In the genomic region with DNA sequence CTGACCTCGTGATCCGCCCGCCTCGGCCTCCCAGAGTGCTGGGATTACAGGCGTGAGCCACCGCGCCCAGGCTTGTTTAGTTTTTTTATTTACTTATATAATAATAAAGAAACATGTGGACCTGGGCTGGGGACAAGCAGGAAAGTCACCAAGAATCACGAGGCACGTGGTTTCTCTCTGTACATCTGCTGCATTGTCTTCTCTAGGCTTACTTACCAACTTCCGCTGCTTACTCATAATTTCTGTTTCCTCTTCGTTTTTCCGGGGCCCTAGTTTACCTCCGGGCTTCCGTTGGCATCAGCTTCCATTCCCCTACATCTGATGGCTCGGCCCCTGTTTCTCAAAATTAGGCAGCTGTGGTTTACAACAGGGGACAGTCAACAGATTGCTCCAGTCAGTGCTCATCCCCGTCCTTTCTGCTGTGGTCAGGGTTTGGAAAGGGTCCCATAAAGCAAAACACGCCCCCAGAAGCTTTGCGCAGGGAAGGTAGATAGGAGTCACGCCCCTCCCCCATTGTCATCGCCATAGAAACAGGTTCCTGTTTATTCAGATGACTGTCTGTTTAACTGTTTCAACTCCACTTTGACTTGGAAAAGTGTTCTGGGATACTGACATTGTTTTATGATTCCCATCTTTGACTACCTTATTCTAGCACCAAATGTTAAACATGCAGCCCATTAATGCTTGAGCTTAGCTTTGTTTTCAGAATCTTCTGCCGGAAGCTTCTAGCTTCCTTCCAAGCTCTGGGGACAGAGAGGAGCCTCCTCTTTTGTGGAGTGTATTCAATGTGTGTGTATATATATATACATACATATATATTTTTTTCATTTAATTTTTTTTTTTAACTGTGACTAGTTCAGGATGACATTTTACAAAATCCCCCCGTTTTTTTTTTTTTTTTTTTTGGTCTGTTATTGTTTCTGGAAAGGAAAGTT, we compare ENCODE assay signal across 1 cellular context.
A peak's percentile ranks its signal among the peaks of the same experiment; 100 is the strongest.
TF ChIP-seq lines count a peak whose summit lies in the region.

No MANE protein-coding gene starts in this region.

TF ChIP-seq in K562, 482 proteins besides CTCF, POLR2A, EP300 and RAD21 (continued from another document and continues in another):
- TF ChIP-seq, protein P1, sequence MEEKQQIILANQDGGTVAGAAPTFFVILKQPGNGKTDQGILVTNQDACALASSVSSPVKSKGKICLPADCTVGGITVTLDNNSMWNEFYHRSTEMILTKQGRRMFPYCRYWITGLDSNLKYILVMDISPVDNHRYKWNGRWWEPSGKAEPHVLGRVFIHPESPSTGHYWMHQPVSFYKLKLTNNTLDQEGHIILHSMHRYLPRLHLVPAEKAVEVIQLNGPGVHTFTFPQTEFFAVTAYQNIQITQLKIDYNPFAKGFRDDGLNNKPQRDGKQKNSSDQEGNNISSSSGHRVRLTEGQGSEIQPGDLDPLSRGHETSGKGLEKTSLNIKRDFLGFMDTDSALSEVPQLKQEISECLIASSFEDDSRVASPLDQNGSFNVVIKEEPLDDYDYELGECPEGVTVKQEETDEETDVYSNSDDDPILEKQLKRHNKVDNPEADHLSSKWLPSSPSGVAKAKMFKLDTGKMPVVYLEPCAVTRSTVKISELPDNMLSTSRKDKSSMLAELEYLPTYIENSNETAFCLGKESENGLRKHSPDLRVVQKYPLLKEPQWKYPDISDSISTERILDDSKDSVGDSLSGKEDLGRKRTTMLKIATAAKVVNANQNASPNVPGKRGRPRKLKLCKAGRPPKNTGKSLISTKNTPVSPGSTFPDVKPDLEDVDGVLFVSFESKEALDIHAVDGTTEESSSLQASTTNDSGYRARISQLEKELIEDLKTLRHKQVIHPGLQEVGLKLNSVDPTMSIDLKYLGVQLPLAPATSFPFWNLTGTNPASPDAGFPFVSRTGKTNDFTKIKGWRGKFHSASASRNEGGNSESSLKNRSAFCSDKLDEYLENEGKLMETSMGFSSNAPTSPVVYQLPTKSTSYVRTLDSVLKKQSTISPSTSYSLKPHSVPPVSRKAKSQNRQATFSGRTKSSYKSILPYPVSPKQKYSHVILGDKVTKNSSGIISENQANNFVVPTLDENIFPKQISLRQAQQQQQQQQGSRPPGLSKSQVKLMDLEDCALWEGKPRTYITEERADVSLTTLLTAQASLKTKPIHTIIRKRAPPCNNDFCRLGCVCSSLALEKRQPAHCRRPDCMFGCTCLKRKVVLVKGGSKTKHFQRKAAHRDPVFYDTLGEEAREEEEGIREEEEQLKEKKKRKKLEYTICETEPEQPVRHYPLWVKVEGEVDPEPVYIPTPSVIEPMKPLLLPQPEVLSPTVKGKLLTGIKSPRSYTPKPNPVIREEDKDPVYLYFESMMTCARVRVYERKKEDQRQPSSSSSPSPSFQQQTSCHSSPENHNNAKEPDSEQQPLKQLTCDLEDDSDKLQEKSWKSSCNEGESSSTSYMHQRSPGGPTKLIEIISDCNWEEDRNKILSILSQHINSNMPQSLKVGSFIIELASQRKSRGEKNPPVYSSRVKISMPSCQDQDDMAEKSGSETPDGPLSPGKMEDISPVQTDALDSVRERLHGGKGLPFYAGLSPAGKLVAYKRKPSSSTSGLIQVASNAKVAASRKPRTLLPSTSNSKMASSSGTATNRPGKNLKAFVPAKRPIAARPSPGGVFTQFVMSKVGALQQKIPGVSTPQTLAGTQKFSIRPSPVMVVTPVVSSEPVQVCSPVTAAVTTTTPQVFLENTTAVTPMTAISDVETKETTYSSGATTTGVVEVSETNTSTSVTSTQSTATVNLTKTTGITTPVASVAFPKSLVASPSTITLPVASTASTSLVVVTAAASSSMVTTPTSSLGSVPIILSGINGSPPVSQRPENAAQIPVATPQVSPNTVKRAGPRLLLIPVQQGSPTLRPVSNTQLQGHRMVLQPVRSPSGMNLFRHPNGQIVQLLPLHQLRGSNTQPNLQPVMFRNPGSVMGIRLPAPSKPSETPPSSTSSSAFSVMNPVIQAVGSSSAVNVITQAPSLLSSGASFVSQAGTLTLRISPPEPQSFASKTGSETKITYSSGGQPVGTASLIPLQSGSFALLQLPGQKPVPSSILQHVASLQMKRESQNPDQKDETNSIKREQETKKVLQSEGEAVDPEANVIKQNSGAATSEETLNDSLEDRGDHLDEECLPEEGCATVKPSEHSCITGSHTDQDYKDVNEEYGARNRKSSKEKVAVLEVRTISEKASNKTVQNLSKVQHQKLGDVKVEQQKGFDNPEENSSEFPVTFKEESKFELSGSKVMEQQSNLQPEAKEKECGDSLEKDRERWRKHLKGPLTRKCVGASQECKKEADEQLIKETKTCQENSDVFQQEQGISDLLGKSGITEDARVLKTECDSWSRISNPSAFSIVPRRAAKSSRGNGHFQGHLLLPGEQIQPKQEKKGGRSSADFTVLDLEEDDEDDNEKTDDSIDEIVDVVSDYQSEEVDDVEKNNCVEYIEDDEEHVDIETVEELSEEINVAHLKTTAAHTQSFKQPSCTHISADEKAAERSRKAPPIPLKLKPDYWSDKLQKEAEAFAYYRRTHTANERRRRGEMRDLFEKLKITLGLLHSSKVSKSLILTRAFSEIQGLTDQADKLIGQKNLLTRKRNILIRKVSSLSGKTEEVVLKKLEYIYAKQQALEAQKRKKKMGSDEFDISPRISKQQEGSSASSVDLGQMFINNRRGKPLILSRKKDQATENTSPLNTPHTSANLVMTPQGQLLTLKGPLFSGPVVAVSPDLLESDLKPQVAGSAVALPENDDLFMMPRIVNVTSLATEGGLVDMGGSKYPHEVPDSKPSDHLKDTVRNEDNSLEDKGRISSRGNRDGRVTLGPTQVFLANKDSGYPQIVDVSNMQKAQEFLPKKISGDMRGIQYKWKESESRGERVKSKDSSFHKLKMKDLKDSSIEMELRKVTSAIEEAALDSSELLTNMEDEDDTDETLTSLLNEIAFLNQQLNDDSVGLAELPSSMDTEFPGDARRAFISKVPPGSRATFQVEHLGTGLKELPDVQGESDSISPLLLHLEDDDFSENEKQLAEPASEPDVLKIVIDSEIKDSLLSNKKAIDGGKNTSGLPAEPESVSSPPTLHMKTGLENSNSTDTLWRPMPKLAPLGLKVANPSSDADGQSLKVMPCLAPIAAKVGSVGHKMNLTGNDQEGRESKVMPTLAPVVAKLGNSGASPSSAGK (IDR thresholded peaks at IDR 0.05), result peak; percentile 43
- TF ChIP-seq SP1 (CRISPR knock-in tag; IDR thresholded peaks at IDR 0.05) (no peak), JUNB (CRISPR knock-in tag; conservative IDR thresholded peaks at IDR 0.05) (no peak), ZNF561 (CRISPR knock-in tag; conservative IDR thresholded peaks at IDR 0.05) (no peak), KDM5B (IDR thresholded peaks at IDR 0.05; ENCODE audit: insufficient replicate concordance, low read depth, low read length) (no peak), KAT7 (CRISPR knock-in tag; IDR thresholded peaks at IDR 0.05; ENCODE audit: borderline replicate concordance) (no peak), SRF (CRISPR knock-in tag; IDR thresholded peaks at IDR 0.05) (no peak), ZFPM2 (CRISPR knock-in tag; IDR thresholded peaks at IDR 0.05) (no peak), ZNF444 (CRISPR knock-in tag; IDR thresholded peaks at IDR 0.05) (no peak), ZNF124 (CRISPR knock-in tag; IDR thresholded peaks at IDR 0.05) (no peak), PPARD (CRISPR knock-in tag; IDR thresholded peaks at IDR 0.05) (no peak), HEY1 (CRISPR knock-in tag; IDR thresholded peaks at IDR 0.05; ENCODE audit: borderline replicate concordance) (no peak), KLF16 (IDR thresholded peaks at IDR 0.05) (no peak), TCF7 (IDR thresholded peaks at IDR 0.05; ENCODE audit: borderline replicate concordance) (no peak), ADNP (tag; IDR thresholded peaks at IDR 0.05) (no peak), ESRRA (IDR thresholded peaks at IDR 0.05; ENCODE audit: borderline replicate concordance, low read depth) (no peak), SIX5 (IDR thresholded peaks at IDR 0.05; ENCODE audit: borderline replicate concordance in 1 of 2, insufficient read depth in 1 of 2, low read depth in 1 of 2, low read length in 2 of 2) (no peak), MXI1 (IDR thresholded peaks at IDR 0.05; ENCODE audit: low read depth, low read length) (no peak), FOXJ3 (CRISPR knock-in tag; IDR thresholded peaks at IDR 0.05) (peak; percentile 79), RFX5 (IDR thresholded peaks at IDR 0.05; ENCODE audit: low read depth, low read length) (no peak), PHTF2 (CRISPR knock-in tag; IDR thresholded peaks at IDR 0.05) (no peak)
- TF ChIP-seq, protein P2, sequence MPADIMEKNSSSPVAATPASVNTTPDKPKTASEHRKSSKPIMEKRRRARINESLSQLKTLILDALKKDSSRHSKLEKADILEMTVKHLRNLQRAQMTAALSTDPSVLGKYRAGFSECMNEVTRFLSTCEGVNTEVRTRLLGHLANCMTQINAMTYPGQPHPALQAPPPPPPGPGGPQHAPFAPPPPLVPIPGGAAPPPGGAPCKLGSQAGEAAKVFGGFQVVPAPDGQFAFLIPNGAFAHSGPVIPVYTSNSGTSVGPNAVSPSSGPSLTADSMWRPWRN (IDR thresholded peaks at IDR 0.05; ENCODE audit: low read depth), result no peak
- TF ChIP-seq, protein P3, sequence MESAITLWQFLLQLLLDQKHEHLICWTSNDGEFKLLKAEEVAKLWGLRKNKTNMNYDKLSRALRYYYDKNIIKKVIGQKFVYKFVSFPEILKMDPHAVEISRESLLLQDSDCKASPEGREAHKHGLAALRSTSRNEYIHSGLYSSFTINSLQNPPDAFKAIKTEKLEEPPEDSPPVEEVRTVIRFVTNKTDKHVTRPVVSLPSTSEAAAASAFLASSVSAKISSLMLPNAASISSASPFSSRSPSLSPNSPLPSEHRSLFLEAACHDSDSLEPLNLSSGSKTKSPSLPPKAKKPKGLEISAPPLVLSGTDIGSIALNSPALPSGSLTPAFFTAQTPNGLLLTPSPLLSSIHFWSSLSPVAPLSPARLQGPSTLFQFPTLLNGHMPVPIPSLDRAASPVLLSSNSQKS (CRISPR knock-in tag; IDR thresholded peaks at IDR 0.05), result no peak
- TF ChIP-seq, protein P4, sequence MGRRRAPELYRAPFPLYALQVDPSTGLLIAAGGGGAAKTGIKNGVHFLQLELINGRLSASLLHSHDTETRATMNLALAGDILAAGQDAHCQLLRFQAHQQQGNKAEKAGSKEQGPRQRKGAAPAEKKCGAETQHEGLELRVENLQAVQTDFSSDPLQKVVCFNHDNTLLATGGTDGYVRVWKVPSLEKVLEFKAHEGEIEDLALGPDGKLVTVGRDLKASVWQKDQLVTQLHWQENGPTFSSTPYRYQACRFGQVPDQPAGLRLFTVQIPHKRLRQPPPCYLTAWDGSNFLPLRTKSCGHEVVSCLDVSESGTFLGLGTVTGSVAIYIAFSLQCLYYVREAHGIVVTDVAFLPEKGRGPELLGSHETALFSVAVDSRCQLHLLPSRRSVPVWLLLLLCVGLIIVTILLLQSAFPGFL (CRISPR knock-in tag; IDR thresholded peaks at IDR 0.05), result no peak
- TF ChIP-seq, protein P5, sequence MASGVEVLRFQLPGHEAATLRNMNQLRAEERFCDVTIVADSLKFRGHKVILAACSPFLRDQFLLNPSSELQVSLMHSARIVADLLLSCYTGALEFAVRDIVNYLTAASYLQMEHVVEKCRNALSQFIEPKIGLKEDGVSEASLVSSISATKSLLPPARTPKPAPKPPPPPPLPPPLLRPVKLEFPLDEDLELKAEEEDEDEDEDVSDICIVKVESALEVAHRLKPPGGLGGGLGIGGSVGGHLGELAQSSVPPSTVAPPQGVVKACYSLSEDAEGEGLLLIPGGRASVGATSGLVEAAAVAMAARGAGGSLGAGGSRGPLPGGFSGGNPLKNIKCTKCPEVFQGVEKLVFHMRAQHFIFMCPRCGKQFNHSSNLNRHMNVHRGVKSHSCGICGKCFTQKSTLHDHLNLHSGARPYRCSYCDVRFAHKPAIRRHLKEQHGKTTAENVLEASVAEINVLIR (CRISPR knock-in tag; IDR thresholded peaks at IDR 0.05), result no peak
- TF ChIP-seq, protein P6, sequence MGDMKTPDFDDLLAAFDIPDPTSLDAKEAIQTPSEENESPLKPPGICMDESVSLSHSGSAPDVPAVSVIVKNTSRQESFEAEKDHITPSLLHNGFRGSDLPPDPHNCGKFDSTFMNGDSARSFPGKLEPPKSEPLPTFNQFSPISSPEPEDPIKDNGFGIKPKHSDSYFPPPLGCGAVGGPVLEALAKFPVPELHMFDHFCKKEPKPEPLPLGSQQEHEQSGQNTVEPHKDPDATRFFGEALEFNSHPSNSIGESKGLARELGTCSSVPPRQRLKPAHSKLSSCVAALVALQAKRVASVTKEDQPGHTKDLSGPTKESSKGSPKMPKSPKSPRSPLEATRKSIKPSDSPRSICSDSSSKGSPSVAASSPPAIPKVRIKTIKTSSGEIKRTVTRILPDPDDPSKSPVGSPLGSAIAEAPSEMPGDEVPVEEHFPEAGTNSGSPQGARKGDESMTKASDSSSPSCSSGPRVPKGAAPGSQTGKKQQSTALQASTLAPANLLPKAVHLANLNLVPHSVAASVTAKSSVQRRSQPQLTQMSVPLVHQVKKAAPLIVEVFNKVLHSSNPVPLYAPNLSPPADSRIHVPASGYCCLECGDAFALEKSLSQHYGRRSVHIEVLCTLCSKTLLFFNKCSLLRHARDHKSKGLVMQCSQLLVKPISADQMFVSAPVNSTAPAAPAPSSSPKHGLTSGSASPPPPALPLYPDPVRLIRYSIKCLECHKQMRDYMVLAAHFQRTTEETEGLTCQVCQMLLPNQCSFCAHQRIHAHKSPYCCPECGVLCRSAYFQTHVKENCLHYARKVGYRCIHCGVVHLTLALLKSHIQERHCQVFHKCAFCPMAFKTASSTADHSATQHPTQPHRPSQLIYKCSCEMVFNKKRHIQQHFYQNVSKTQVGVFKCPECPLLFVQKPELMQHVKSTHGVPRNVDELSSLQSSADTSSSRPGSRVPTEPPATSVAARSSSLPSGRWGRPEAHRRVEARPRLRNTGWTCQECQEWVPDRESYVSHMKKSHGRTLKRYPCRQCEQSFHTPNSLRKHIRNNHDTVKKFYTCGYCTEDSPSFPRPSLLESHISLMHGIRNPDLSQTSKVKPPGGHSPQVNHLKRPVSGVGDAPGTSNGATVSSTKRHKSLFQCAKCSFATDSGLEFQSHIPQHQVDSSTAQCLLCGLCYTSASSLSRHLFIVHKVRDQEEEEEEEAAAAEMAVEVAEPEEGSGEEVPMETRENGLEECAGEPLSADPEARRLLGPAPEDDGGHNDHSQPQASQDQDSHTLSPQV (IDR thresholded peaks at IDR 0.05), result no peak
- TF ChIP-seq, protein P7, sequence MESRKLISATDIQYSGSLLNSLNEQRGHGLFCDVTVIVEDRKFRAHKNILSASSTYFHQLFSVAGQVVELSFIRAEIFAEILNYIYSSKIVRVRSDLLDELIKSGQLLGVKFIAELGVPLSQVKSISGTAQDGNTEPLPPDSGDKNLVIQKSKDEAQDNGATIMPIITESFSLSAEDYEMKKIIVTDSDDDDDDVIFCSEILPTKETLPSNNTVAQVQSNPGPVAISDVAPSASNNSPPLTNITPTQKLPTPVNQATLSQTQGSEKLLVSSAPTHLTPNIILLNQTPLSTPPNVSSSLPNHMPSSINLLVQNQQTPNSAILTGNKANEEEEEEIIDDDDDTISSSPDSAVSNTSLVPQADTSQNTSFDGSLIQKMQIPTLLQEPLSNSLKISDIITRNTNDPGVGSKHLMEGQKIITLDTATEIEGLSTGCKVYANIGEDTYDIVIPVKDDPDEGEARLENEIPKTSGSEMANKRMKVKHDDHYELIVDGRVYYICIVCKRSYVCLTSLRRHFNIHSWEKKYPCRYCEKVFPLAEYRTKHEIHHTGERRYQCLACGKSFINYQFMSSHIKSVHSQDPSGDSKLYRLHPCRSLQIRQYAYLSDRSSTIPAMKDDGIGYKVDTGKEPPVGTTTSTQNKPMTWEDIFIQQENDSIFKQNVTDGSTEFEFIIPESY (CRISPR knock-in tag; IDR thresholded peaks at IDR 0.05), result no peak
- TF ChIP-seq, protein P8, sequence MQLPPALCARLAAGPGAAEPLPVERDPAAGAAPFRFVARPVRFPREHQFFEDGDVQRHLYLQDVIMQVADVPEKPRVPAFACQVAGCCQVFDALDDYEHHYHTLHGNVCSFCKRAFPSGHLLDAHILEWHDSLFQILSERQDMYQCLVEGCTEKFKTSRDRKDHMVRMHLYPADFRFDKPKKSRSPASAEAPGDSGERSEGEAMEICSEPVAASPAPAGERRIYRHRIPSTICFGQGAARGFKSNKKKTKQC (CRISPR knock-in tag; IDR thresholded peaks at IDR 0.05), result no peak
